In the genomic region with DNA sequence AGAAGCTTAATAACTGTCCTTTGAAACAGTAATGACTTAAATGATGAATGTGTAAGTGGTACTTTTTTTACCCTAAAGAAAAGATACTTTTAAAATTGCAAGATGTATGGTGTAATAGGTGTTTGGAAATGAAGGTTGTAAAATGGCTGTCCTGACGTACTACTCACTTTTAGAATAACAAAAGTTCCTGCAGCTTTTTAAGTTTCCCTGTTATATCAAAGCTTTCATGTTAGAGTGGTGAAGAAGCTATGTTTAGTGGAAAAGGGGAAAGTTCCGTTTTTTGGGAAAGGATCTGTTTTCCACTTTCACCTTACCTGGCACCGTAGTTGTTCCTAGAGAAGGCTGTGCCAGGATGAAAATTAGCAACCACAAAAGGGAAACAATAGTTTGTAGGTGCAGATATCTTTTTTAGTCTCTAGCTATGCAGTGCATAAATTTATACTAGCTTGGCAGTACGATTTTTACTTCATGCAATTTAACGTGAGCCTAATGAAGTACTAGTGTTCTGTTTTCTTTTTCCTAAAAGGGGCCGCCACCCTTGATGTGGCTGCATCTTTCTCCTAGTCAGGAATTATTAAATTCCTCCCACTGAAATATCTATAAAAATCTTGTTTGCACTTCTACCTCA, we compare ENCODE assay signal across 8 cellular contexts. TPM values are rescaled to one million over a fixed set of nuclear protein-coding genes. Genes with fewer than 3 reads are reported as not detected.
DNase-seq lines count a peak whose midpoint lies in the region; ATAC-seq and TF ChIP-seq lines count a peak whose summit lies in the region.

No MANE protein-coding gene starts in this region.

- no peaks in the 10 kb centered on the region for H3K27me3 ChIP-seq in heart right ventricle
- no peaks in the 10 kb centered on the region for H3K27me3 ChIP-seq in liver (ENCODE audit: control insufficient read depth in 4 of 4, insufficient read depth in 4 of 4, low read length in 3 of 4)
- no peaks in the 10 kb centered on the region for H3K27me3 ChIP-seq in transverse colon

- peak overlapping the region; percentile 68 to 89 (median 81) for H3K4me3 ChIP-seq in heart right ventricle
- H3K4me3 ChIP-seq in liver (ENCODE audit: low read depth in 1 of 3, low read length in 3 of 3): peak overlapping the region; percentile 71 to 83 (median 77)
- peak overlapping the region; percentile 61 to 90 (median 86) for H3K4me3 ChIP-seq in transverse colon

- no peaks in the 10 kb centered on the region for H3K36me3 ChIP-seq in heart right ventricle
- H3K36me3 ChIP-seq in liver (ENCODE audit: control insufficient read depth in 4 of 4, insufficient read depth in 3 of 4, low read depth in 1 of 4, low read length in 3 of 4): no peaks in the 10 kb centered on the region
- no peaks in the 10 kb centered on the region for H3K36me3 ChIP-seq in transverse colon

- no peak for TF ChIP-seq POLR2A in transverse colon (IDR thresholded peaks at IDR 0.05)

- no peak for TF ChIP-seq EP300 in transverse colon (IDR thresholded peaks at IDR 0.05; ENCODE audit: low read depth)

- no peak for DNase-seq in heart right ventricle
- no peak for DNase-seq in left ventricle myocardium superior
- DNase-seq in transverse colon: no peak
- DNase-seq in GM19238 (ENCODE audit: insufficient read length, low spot score): no peak
- DNase-seq in posterior vena cava (ENCODE audit: low spot score): no peak

- intact Hi-C loops in heart right ventricle (cut with DNase I): loop anchor here (2.0 to 10.0 kb wide), 11 partner anchors 29 to 453 kb away; no protein-coding TSS in a partner anchor
- intact Hi-C loops in left ventricle myocardium superior (cut with micrococcal nuclease): loop anchor here (5.0 kb wide), 1 partner anchor 205 kb away; no protein-coding TSS in a partner anchor
- intact Hi-C loops in transverse colon (cut with DNase I; ENCODE audit: low total_unique reads): loop anchor here (5.0 kb wide), 1 partner anchor 450 kb away; no protein-coding TSS in a partner anchor
- intact Hi-C loops in posterior vena cava (cut with DNase I): no loop called here

- in situ Hi-C loops in transverse colon (cut with MboI; ENCODE audit: low pct_ligation_motif_present in 1 of 4, low pct_unique_long_range_greater_than_20kb in 1 of 4, low sequenced_read_pairs in 3 of 4): loop anchor here in 3 of 4 donors (10.0 to 25.0 kb wide), 3 partner anchors 203 to 455 kb away; no protein-coding TSS in a partner anchor

- TF ChIP-seq CTCF in heart right ventricle (IDR thresholded peaks at IDR 0.05): no peak
- TF ChIP-seq CTCF in liver (IDR thresholded peaks at IDR 0.05; ENCODE audit: low read depth, low read length, missing input control): no peak
- no peak for TF ChIP-seq CTCF in transverse colon (IDR thresholded peaks at IDR 0.05)

- peak overlapping the region; percentile 40 to 93 for H3K9ac ChIP-seq in liver (ENCODE audit: low read depth in 1 of 2, low read length in 2 of 2)

- no peak for TF ChIP-seq RAD21 in liver (IDR thresholded peaks at IDR 0.05)

- H3K27ac ChIP-seq in heart right ventricle (peak overlapping the region in 9 of 10 donors; percentile 96 to 98 (median 96)), angular gyrus (ENCODE audit: low read depth, low read length) (peak overlapping the region; percentile 78), liver (ENCODE audit: low read depth in 1 of 2, low read length in 2 of 2) (peak overlapping the region; percentile 80 to 91), transverse colon (peak overlapping the region; percentile 98 to 99 (median 99))

- ATAC-seq in heart right ventricle: no peak
- ATAC-seq in left ventricle myocardium superior: no peak
- ATAC-seq in GM18520 (IDR thresholded peaks at IDR 0.05; ENCODE audit: unreplicated experiment): no peak

- 14 to 19% methylated on average over 6 of the region's 6 CpGs for WGBS in heart right ventricle, 2 donors
- 45% methylated on average over 6 of the region's 6 CpGs for WGBS in liver
- 11 to 16% methylated on average over 6 of the region's 6 CpGs for WGBS in transverse colon (ENCODE audit: low coverage in 1 of 2), 2 donors

- H3K9me3 ChIP-seq in heart right ventricle (no peaks in the 10 kb centered on the region), liver (ENCODE audit: control insufficient read depth in 4 of 4, low read length in 3 of 4) (no peaks in the 10 kb centered on the region), transverse colon (no peaks in the 10 kb centered on the region)

- H3K4me1 ChIP-seq in heart right ventricle (peaks cover 0 to 46% (median 32%) of the 10 kb centered on the region in 9 donors), liver (ENCODE audit: control insufficient read depth in 4 of 4, insufficient read depth in 4 of 4, low read length in 3 of 4) (peaks cover 2 to 17% (median 12%) of the 10 kb centered on the region in 4 donors), transverse colon (peaks cover 9 to 49% (median 20%) of the 10 kb centered on the region in 4 donors)

TF ChIP-seq in liver, 16 proteins besides CTCF, POLR2A, EP300 and RAD21:
- TF ChIP-seq SP1 (IDR thresholded peaks at IDR 0.05): no peak
- peak; percentile 84 for TF ChIP-seq YY1 (IDR thresholded peaks at IDR 0.05)

RNA-seq across cellular contexts. Expression of gene TNPO1, which starts 1.3 kb away (rescaled TPM):
- total RNA-seq in heart right ventricle (10 to 100 TPM; 55.5 to 78.0 (median 70.4) TPM), left ventricle myocardium superior (67.7 TPM), liver (10 to 100 TPM; 42.1 to 95.8 TPM), transverse colon (100 to 1,000 TPM in 2 of 4 donors, 10 to 100 TPM in 2; 30.3 to 391 (median 102) TPM), posterior vena cava (100 to 1,000 TPM in 1 of 2 donors, 10 to 100 TPM in 1; 94.9 to 124 TPM)
- polyA plus RNA-seq in heart right ventricle (10 to 100 TPM in 1 of 2 donors, 1 to 10 TPM in 1; 5.3 to 12.6 TPM), liver (10 to 100 TPM in 1 of 2 donors, 1 to 10 TPM in 1; 5.7 to 16.2 TPM)

Comparison
In these comparisons a context has a peak if more than half of its experiments do, and no peak if none do; other contexts are left out.
1. intact Hi-C loops: an anchor here in heart right ventricle (2.0 to 10.0 kb wide), left ventricle myocardium superior (5.0 kb wide) and transverse colon (5.0 kb wide); none called in posterior vena cava.